Comparison of ENCODE assay signal across 2 cellular contexts in the genomic region with DNA sequence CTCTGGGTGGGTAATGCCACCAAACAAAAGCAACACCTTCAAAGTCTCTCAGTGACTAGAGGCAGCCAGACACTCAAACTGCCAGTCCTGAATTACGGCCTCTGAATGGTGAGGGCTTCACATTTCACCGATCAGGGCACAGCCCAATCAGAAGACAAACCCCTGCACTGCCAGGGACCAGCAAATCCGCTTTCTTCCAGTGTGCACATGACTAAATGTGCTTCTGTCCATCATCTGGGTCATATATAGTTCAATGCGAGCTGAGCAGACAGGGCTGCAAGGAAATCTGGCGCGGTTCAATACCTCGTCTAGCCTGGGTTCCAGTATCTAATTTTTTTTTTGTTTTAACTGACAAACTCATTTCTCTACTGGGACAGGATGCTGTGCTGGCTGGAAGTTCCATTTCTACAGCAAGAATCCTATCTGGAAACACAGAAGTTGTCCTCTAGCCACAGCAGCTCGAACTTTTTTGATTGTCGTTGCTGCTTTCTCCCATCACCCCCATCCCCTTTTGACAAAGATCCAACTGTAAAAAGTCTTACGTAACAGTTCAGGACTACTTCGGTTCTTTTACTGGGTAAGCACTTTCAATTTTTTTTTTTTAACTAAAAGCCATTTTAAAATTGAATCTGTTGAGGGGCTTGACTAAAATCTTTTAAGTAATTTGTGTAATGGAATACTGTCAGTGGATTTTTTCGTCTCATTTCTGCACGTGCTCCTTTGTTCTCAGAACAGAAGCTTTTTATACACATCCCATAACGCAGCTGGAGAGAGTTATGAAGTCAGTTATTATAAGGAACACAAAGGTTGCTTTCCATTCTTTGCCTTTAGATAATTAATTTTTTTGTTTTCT.
TF ChIP-seq lines count a peak whose summit lies in the region.

No MANE protein-coding gene starts in this region.

TF ChIP-seq in WTC11, 78 proteins besides CTCF, POLR2A, EP300 and RAD21 (continued from another document):
- TF ChIP-seq, protein P1, sequence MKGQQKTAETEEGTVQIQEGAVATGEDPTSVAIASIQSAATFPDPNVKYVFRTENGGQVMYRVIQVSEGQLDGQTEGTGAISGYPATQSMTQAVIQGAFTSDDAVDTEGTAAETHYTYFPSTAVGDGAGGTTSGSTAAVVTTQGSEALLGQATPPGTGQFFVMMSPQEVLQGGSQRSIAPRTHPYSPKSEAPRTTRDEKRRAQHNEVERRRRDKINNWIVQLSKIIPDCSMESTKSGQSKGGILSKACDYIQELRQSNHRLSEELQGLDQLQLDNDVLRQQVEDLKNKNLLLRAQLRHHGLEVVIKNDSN (CRISPR knock-in tag; IDR thresholded peaks at IDR 0.05): no peak
- TF ChIP-seq, protein P2, sequence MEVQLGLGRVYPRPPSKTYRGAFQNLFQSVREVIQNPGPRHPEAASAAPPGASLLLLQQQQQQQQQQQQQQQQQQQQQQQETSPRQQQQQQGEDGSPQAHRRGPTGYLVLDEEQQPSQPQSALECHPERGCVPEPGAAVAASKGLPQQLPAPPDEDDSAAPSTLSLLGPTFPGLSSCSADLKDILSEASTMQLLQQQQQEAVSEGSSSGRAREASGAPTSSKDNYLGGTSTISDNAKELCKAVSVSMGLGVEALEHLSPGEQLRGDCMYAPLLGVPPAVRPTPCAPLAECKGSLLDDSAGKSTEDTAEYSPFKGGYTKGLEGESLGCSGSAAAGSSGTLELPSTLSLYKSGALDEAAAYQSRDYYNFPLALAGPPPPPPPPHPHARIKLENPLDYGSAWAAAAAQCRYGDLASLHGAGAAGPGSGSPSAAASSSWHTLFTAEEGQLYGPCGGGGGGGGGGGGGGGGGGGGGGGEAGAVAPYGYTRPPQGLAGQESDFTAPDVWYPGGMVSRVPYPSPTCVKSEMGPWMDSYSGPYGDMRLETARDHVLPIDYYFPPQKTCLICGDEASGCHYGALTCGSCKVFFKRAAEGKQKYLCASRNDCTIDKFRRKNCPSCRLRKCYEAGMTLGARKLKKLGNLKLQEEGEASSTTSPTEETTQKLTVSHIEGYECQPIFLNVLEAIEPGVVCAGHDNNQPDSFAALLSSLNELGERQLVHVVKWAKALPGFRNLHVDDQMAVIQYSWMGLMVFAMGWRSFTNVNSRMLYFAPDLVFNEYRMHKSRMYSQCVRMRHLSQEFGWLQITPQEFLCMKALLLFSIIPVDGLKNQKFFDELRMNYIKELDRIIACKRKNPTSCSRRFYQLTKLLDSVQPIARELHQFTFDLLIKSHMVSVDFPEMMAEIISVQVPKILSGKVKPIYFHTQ (CRISPR knock-in tag; IDR thresholded peaks at IDR 0.05): no peak
- TF ChIP-seq, protein P3, sequence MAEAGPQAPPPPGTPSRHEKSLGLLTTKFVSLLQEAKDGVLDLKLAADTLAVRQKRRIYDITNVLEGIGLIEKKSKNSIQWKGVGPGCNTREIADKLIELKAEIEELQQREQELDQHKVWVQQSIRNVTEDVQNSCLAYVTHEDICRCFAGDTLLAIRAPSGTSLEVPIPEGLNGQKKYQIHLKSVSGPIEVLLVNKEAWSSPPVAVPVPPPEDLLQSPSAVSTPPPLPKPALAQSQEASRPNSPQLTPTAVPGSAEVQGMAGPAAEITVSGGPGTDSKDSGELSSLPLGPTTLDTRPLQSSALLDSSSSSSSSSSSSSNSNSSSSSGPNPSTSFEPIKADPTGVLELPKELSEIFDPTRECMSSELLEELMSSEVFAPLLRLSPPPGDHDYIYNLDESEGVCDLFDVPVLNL (CRISPR knock-in tag; IDR thresholded peaks at IDR 0.05; ENCODE audit: borderline replicate concordance, low read depth): no peak
- TF ChIP-seq, protein P4, sequence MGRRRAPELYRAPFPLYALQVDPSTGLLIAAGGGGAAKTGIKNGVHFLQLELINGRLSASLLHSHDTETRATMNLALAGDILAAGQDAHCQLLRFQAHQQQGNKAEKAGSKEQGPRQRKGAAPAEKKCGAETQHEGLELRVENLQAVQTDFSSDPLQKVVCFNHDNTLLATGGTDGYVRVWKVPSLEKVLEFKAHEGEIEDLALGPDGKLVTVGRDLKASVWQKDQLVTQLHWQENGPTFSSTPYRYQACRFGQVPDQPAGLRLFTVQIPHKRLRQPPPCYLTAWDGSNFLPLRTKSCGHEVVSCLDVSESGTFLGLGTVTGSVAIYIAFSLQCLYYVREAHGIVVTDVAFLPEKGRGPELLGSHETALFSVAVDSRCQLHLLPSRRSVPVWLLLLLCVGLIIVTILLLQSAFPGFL (CRISPR knock-in tag; IDR thresholded peaks at IDR 0.05; ENCODE audit: borderline replicate concordance): no peak
- no peak for TF ChIP-seq OVOL2 (CRISPR knock-in tag; IDR thresholded peaks at IDR 0.05; ENCODE audit: borderline replicate concordance)
- TF ChIP-seq NFE2L1 (CRISPR knock-in tag; IDR thresholded peaks at IDR 0.05): no peak
- TF ChIP-seq SMAD3 (CRISPR knock-in tag; IDR thresholded peaks at IDR 0.05; ENCODE audit: borderline replicate concordance): no peak
- TF ChIP-seq JAZF1 (CRISPR knock-in tag; IDR thresholded peaks at IDR 0.05): no peak

TF ChIP-seq in H1, 55 proteins besides CTCF, POLR2A, EP300 and RAD21 (continued from another document):
- no peak for TF ChIP-seq RNF2 (IDR thresholded peaks at IDR 0.05; ENCODE audit: borderline replicate concordance, low read depth, low read length, missing control alignments, poor library complexity, severe bottlenecking)
- no peak for TF ChIP-seq HDAC2 (IDR thresholded peaks at IDR 0.05; ENCODE audit: borderline replicate concordance in 1 of 2, low read depth in 2 of 2, low read length in 2 of 2)
- no peak for TF ChIP-seq JUND (IDR thresholded peaks at IDR 0.05; ENCODE audit: low read length)
- TF ChIP-seq, protein P5, sequence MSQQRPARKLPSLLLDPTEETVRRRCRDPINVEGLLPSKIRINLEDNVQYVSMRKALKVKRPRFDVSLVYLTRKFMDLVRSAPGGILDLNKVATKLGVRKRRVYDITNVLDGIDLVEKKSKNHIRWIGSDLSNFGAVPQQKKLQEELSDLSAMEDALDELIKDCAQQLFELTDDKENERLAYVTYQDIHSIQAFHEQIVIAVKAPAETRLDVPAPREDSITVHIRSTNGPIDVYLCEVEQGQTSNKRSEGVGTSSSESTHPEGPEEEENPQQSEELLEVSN (IDR thresholded peaks at IDR 0.05): no peak
- no peak for TF ChIP-seq SIN3A (conservative IDR thresholded peaks at IDR 0.05 in 1 of 2, IDR thresholded peaks at IDR 0.05 in 1 of 2; ENCODE audit: low read depth in 1 of 2, low read length in 2 of 2)
- no peak for TF ChIP-seq KDM4A (IDR thresholded peaks at IDR 0.05; ENCODE audit: low read depth, low read length, severe bottlenecking)
- no peak for TF ChIP-seq FOSL1 (IDR thresholded peaks at IDR 0.05; ENCODE audit: insufficient read depth, low read depth, low read length)
TF ChIP-seq in H1: peak in this region for 2.
